1 cellular context compared by ENCODE assay signal in genomic region chr10:132636358-132636757, GRCh38.
TF ChIP-seq lines count a peak whose summit lies in the region.

No MANE protein-coding gene starts in this region.

TF ChIP-seq in HepG2, 621 proteins besides CTCF, POLR2A, EP300 and RAD21 (continued from another document):
- TF ChIP-seq RNF219 (CRISPR knock-in tag; IDR thresholded peaks at IDR 0.05) (no peak), ZNF383 (CRISPR knock-in tag; IDR thresholded peaks at IDR 0.05; ENCODE audit: borderline replicate concordance) (no peak), ZNF7 (CRISPR knock-in tag; IDR thresholded peaks at IDR 0.05) (no peak), ZNF629 (CRISPR knock-in tag; conservative IDR thresholded peaks at IDR 0.05) (no peak), HINFP (CRISPR knock-in tag; IDR thresholded peaks at IDR 0.05; ENCODE audit: low read depth) (no peak)
